Comparison of ENCODE assay signal across 8 cellular contexts in genomic region chr6:26457796-26458688, GRCh38. TPM values are rescaled to one million over a fixed set of nuclear protein-coding genes. Genes with fewer than 3 reads are reported as not detected.
A peak's percentile ranks its signal among the peaks of the same experiment; 100 is the strongest.
DNase-seq lines count a peak whose midpoint lies in the region; ATAC-seq and TF ChIP-seq lines count a peak whose summit lies in the region.

BTN2A1 (plus strand) TSS chr6:26457955; CDS start chr6:26458637, 682 bp downstream.

- no peaks in the 10 kb centered on the region for H3K9me3 ChIP-seq in OCI-LY7 (ENCODE audit: low read length)

- H3K4me3 ChIP-seq in OCI-LY7 (ENCODE audit: low read depth, low read length, poor library complexity, severe bottlenecking): peak within 1 kb of the TSS; percentile 76

- H3K4me2 ChIP-seq in OCI-LY7 (ENCODE audit: low read length): peak within 1 kb of the TSS; percentile 73

- no peaks in the 10 kb centered on the region for H4K20me1 ChIP-seq in OCI-LY7 (ENCODE audit: insufficient read depth, low read length)

- ATAC-seq in GM21528 (IDR thresholded peaks at IDR 0.05; ENCODE audit: low FRiP score, unreplicated experiment): peak; percentile 97

- intact Hi-C loops in OCI-LY7 (cut with micrococcal nuclease; ENCODE audit: unreplicated experiment): loop anchor here (2.0 kb wide), 1 partner anchor 63 kb away; no protein-coding TSS in a partner anchor

- BruUV-seq in OCI-LY7 (replicated peaks; lab: Mats Ljungman, UMichigan): no TSS peak

- peak; percentile 89 for DNase-seq in DMS 273 treated with DMSO at 0.1 percent for 48 hours (lab: John Stamatoyannopoulos, UW)
- peak; percentile 71 for DNase-seq in HuH-7 (ENCODE audit: low spot score)
- DNase-seq in OCI-LY7 (ENCODE audit: low spot score): peak; percentile 91
- DNase-seq in activated T-cell treated with anti-CD3 and anti-CD28 coated beads for 4 hours: peak; percentile 57
- peak; percentile 46 for DNase-seq in epithelial cell of prostate (ENCODE audit: low read depth, low spot score)
- DNase-seq in middle frontal gyrus (ENCODE audit: extremely low spot score, low spot score): peak; percentile 86
- peak; percentile 31 to 33 for DNase-seq in stimulated activated CD8-positive, alpha-beta memory T cell treated with anti-CD3 and anti-CD28 coated beads, Interleukin-4, amount 100 ng/mL, for 4 hours (ENCODE audit: low read depth in 2 of 2, low spot score in 1 of 2)

- H3K27ac ChIP-seq in OCI-LY7 (ENCODE audit: low read depth, low read length, poor library complexity, severe bottlenecking) (peak within 1 kb of the TSS; percentile 54), epithelial cell of prostate (peak within 1 kb of the TSS; percentile 78)

- H2AFZ ChIP-seq in OCI-LY7 (ENCODE audit: low read length): peak within 1 kb of the TSS; percentile 89

- POLR2A ChIA-PET in OCI-LY7 (lab: Charles Lee): no interaction called here

- no peaks in the 10 kb centered on the region for H3K9me2 ChIP-seq in OCI-LY7 (ENCODE audit: insufficient read depth, low read length)

- CTCF ChIA-PET in OCI-LY7 (lab: Charles Lee; ENCODE audit: unreplicated experiment): no interaction called here

- TF ChIP-seq CTCF in OCI-LY7 (conservative IDR thresholded peaks at IDR 0.05; ENCODE audit: low read length): peak; percentile 49

- peaks cover 41% of the 10 kb centered on the region; the same call in 1 of the 2 replicates for H3K79me2 ChIP-seq in OCI-LY7 (ENCODE audit: insufficient read depth, low read depth, low read length)

- peaks cover 38% of the 10 kb centered on the region for H3K36me3 ChIP-seq in OCI-LY7 (ENCODE audit: insufficient read depth, low read length)

- peaks cover 48% of the 10 kb centered on the region for H3K4me1 ChIP-seq in OCI-LY7 (ENCODE audit: insufficient read depth, low read length, poor library complexity, severe bottlenecking)

RNA-seq across cellular contexts. Expression of gene BTN2A1, which starts in this region (rescaled TPM):
- total RNA-seq in OCI-LY7 (2014; rRNA removed; shearing (Covaris generic)): 15.4 and 22.8 TPM in 2 replicates
- 23.4 and 23.5 TPM in 2 replicates for total RNA-seq in OCI-LY7 (2022)

Comparison
In these comparisons a context has a peak if more than half of its experiments do, and no peak if none do; other contexts are left out.
1. Peak in every context shown above with its lines: DNase-seq, ATAC-seq, H3K4me3 ChIP-seq and H3K27ac ChIP-seq.
2. DNase-seq: peak in every context shown above with its lines; median percentile 91 in OCI-LY7; 89 in DMS 273 treated with DMSO at 0.1 percent for 48 hours; 86 in middle frontal gyrus; 71 in HuH-7; 57 in activated T-cell treated with anti-CD3 and anti-CD28 coated beads for 4 hours; 46 in epithelial cell of prostate; 32 in stimulated activated CD8-positive, alpha-beta memory T cell treated with anti-CD3 and anti-CD28 coated beads, Interleukin-4, amount 100 ng/mL, for 4 hours.